Comparison of ENCODE assay signal across 21 cellular contexts in the genomic region with DNA sequence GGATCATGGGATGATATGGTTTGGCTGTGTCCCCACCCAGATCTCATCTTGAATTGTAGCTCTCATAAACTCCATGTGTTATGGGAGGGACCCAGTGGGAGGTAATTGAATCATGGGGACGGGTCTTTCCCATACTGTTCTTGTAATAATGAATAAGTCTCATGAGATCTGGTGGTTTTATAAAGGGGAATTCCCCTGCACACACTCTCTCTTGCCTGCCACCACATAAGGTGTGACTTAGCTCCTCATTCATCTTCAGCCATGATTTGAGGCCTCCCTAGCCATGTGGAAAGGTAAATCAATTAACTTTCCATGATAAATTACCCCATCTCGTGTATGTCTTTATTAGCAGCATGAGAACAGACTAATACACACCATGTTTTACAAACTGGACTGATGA.
DNase-seq lines count a peak whose midpoint lies in the region; ATAC-seq and TF ChIP-seq lines count a peak whose summit lies in the region.
"Had no signal": no experiment of that assay in that cellular context is flagged by ENCODE, and none has a peak within 500 bp of the region (broad histone marks: within the 10 kb centered on the region; RNA-seq: fewer than 3 reads in every experiment).

No MANE protein-coding gene starts in this region.

- no peaks in the 10 kb centered on the region for H3K36me3 ChIP-seq in esophagus muscularis mucosa

- no peak for TF ChIP-seq EP300 in esophagus muscularis mucosa (IDR thresholded peaks at IDR 0.05)

- no peak overlapping the region for H3K4me3 ChIP-seq in esophagus muscularis mucosa

- H3K9me3 Mint-ChIP-seq in activated T-cell treated with anti-CD3 and anti-CD28 coated beads, Interleukin-2, amount 50 U/mL, for 4 hours: peaks cover 12% of the 10 kb centered on the region
- H3K9me3 Mint-ChIP-seq in stimulated activated naive CD8-positive, alpha-beta T cell treated with anti-CD3 and anti-CD28 coated beads, Interleukin-15, Interleukin-2, amounts not matched to agents 100 ng/mL and 50 ng/mL, for 24 hours: peaks cover 25% of the 10 kb centered on the region

- no peaks in the 10 kb centered on the region for H3K4me1 Mint-ChIP-seq in activated T-cell treated with anti-CD3 and anti-CD28 coated beads, Interleukin-2, amount 50 U/mL, for 4 hours (ENCODE audit: low read depth)
- H3K4me1 Mint-ChIP-seq in stimulated activated naive CD8-positive, alpha-beta T cell treated with anti-CD3 and anti-CD28 coated beads, Interleukin-15, Interleukin-2, amounts not matched to agents 100 ng/mL and 50 ng/mL, for 24 hours (ENCODE audit: low read depth): peaks cover 28% of the 10 kb centered on the region
- H3K4me1 Mint-ChIP-seq: CD4-positive, CD25-positive, alpha-beta regulatory T cell had no signal

- DNase-seq in activated T-cell treated with anti-CD3 and anti-CD28 coated beads, Interleukin-2, amount 50 U/mL, for 4 hours: no peak
- no peak for DNase-seq in activated T-cell treated with anti-CD3 and anti-CD28 coated beads, Interleukin-2, amount 50 U/mL, for 1 hour
- DNase-seq in stimulated activated CD4-positive, alpha-beta T cell treated with anti-CD3 and anti-CD28 coated beads, Interleukin-1b, Interleukin-23, amount 100 ng/mL, for 48 hours: peak; percentile 8
- no peak for DNase-seq in stimulated activated CD4-positive, alpha-beta T cell treated with anti-CD3 and anti-CD28 coated beads, Interleukin-4, amount 100 ng/mL, for 4 hours
- DNase-seq in esophagus muscularis mucosa (ENCODE audit: extremely low spot score) (peak; percentile 62), left cardiac atrium (no peak), SK-N-DZ (ENCODE audit: low spot score) (no peak)
- DNase-seq: CD4-positive, CD25-positive, alpha-beta regulatory T cell; EL; GF-D8; IMR-90; NCI-H1092 treated with DMSO at 0.1 percent for 48 hours; NCI-H1436 treated with DMSO at 0.1 percent for 48 hours; NCI-H2029; NCI-H2227 treated with DMSO at 0.1 percent for 48 hours; NCI-H510A treated with DMSO at 0.1 percent for 48 hours; NCI-H748 treated with DMSO at 0.1 percent for 48 hours; NK-92 treated with Interleukin-12 subunit alpha and Interleukin-12 subunit beta, amount 100 ng/mL, for 24 hours had no signal

- peaks cover 4% of the 10 kb centered on the region for H3K27me3 Mint-ChIP-seq in activated T-cell treated with anti-CD3 and anti-CD28 coated beads, Interleukin-2, amount 50 U/mL, for 4 hours (ENCODE audit: low read depth)
- H3K27me3 Mint-ChIP-seq in stimulated activated naive CD8-positive, alpha-beta T cell treated with anti-CD3 and anti-CD28 coated beads, Interleukin-15, Interleukin-2, amounts not matched to agents 100 ng/mL and 50 ng/mL, for 24 hours: peaks cover 4% of the 10 kb centered on the region

- TF ChIP-seq POLR2A in esophagus muscularis mucosa (IDR thresholded peaks at IDR 0.05; ENCODE audit: low read depth): no peak

- TF ChIP-seq CTCF in esophagus muscularis mucosa (IDR thresholded peaks at IDR 0.05): no peak

- H3K9me3 ChIP-seq in esophagus muscularis mucosa: peaks cover 0 to 3% (median 0%) of the 10 kb centered on the region in 4 donors

- no peak overlapping the region for H3K27ac ChIP-seq in esophagus muscularis mucosa (replicated peaks in 1 of 4)
- H3K27ac ChIP-seq: KMS-11, RWPE1 had no signal

- H3K4me1 ChIP-seq in esophagus muscularis mucosa: peaks cover 0 to 4% (median 0%) of the 10 kb centered on the region in 4 donors

- WGBS in esophagus muscularis mucosa: 56% methylated on average over 2 of the region's 2 CpGs

- H3K27ac Mint-ChIP-seq in stimulated activated naive CD8-positive, alpha-beta T cell treated with anti-CD3 and anti-CD28 coated beads, Interleukin-15, Interleukin-2, amounts not matched to agents 100 ng/mL and 50 ng/mL, for 24 hours: peak overlapping the region; percentile 74
- H3K27ac Mint-ChIP-seq: CD4-positive, CD25-positive, alpha-beta regulatory T cell had no signal

- H3K36me3 Mint-ChIP-seq in activated T-cell treated with anti-CD3 and anti-CD28 coated beads, Interleukin-2, amount 50 U/mL, for 4 hours (ENCODE audit: insufficient read depth): no peaks in the 10 kb centered on the region
- H3K36me3 Mint-ChIP-seq in stimulated activated naive CD8-positive, alpha-beta T cell treated with anti-CD3 and anti-CD28 coated beads, Interleukin-15, Interleukin-2, amounts not matched to agents 100 ng/mL and 50 ng/mL, for 24 hours (ENCODE audit: low read depth): no peaks in the 10 kb centered on the region
- H3K36me3 Mint-ChIP-seq: CD4-positive, CD25-positive, alpha-beta regulatory T cell had no signal

- H3K4me3 Mint-ChIP-seq in activated T-cell treated with anti-CD3 and anti-CD28 coated beads, Interleukin-2, amount 50 U/mL, for 4 hours: no peak overlapping the region
- no peak overlapping the region for H3K4me3 Mint-ChIP-seq in stimulated activated naive CD8-positive, alpha-beta T cell treated with anti-CD3 and anti-CD28 coated beads, Interleukin-15, Interleukin-2, amounts not matched to agents 100 ng/mL and 50 ng/mL, for 24 hours
- H3K4me3 Mint-ChIP-seq: CD4-positive, CD25-positive, alpha-beta regulatory T cell had no signal

- ATAC-seq in activated T-cell treated with anti-CD3 and anti-CD28 coated beads, Interleukin-2, amount 50 U/mL, for 4 hours: peak; percentile 76 to 87
- no peak for ATAC-seq in left cardiac atrium

- intact Hi-C loops in esophagus muscularis mucosa (cut with DNase I) (no loop called here), left cardiac atrium (cut with DNase I) (no loop called here)

- H3K27me3 ChIP-seq in esophagus muscularis mucosa: no peaks in the 10 kb centered on the region

Comparison
In these comparisons a context has a peak if more than half of its experiments do, and no peak if none do; other contexts are left out.
1. DNase-seq: peak in stimulated activated CD4-positive, alpha-beta T cell treated with anti-CD3 and anti-CD28 coated beads, Interleukin-1b, Interleukin-23, amount 100 ng/mL, for 48 hours (single experiment) and esophagus muscularis mucosa (single experiment); none in activated T-cell treated with anti-CD3 and anti-CD28 coated beads, Interleukin-2, amount 50 U/mL, for 4 hours (single experiment), activated T-cell treated with anti-CD3 and anti-CD28 coated beads, Interleukin-2, amount 50 U/mL, for 1 hour (single experiment), stimulated activated CD4-positive, alpha-beta T cell treated with anti-CD3 and anti-CD28 coated beads, Interleukin-4, amount 100 ng/mL, for 4 hours (0 of 2), left cardiac atrium (single experiment) and SK-N-DZ (single experiment).
2. ATAC-seq: peak in activated T-cell treated with anti-CD3 and anti-CD28 coated beads, Interleukin-2, amount 50 U/mL, for 4 hours (2 of 2); none in left cardiac atrium (0 of 2).